Comparison of ENCODE assay signal across 28 cellular contexts in the genomic region with DNA sequence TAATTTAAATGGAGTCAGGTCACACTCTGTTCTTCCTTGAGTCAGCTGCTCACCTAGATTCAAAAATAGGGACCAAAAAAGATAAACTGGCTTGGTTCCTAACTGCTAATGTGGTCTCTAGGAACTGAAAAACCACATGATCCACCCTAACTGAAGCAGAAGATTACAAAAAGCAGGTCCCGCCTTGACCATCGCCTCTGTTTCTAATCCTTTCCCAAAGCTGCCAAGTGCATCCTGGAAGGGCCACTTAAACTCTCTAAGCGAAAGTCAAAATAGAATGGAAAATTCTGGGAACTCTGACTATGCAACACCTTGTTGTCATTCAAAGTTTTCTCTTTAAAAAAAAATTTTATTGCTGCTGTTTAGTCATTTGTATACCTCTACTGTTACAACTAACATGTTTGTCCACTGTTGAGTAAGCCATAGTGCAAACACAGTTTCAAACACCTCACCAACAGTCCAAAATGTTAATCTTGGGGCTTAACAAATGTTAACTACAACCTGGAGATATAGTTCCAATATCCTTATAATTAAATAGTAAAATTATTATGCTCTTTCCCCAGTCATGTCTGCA.
DNase-seq lines count a peak whose midpoint lies in the region; ATAC-seq and TF ChIP-seq lines count a peak whose summit lies in the region.
"Had no signal": no experiment of that assay in that cellular context is flagged by ENCODE, and none has a peak within 500 bp of the region (broad histone marks: within the 10 kb centered on the region; RNA-seq: fewer than 3 reads in every experiment).

No MANE protein-coding gene starts in this region.

- in situ Hi-C loops in GM13977 (cut with MboI; ENCODE audit: low pct_unique_long_range_greater_than_20kb, low sequenced_read_pairs, unreplicated experiment) = no loop called here

- H3K36me3 ChIP-seq in suprapubic skin (no peaks in the 10 kb centered on the region), SJCRH30 (no peaks in the 10 kb centered on the region)
- H3K36me3 ChIP-seq: BLaER1, brain microvascular endothelial cell, HAP-1, upper lobe of right lung had no signal

- H3K4me1 ChIP-seq in right cardiac atrium (ENCODE audit: control insufficient read depth, insufficient read depth, low read length) (peaks cover 6% of the 10 kb centered on the region), suprapubic skin (peaks cover 37% of the 10 kb centered on the region), SJCRH30 (peaks cover 20% of the 10 kb centered on the region)
- H3K4me1 ChIP-seq: HAP-1 had no signal

- H3K27ac ChIP-seq in coronary artery (peak overlapping the region; percentile 34 to 80), right cardiac atrium (ENCODE audit: low read length) (peak overlapping the region; percentile 30), suprapubic skin (peak overlapping the region; percentile 10), SJCRH30 (no peak overlapping the region)
- H3K27ac ChIP-seq: BLaER1, brain microvascular endothelial cell, upper lobe of right lung, VCaP had no signal

- WGBS in right cardiac atrium = 47% methylated on average over 3 of the region's 3 CpGs
- 54% methylated on average over 3 of the region's 3 CpGs for whole genome bisulfite sequencing in suprapubic skin

- intact Hi-C loops in right cardiac atrium (cut with DNase I) = loop anchor here in 1 of 4 donors (10.0 kb wide), 1 partner anchor 57 kb away; no protein-coding TSS in a partner anchor

- no peaks in the 10 kb centered on the region for H3K9me3 ChIP-seq in right cardiac atrium (ENCODE audit: control insufficient read depth, low read length)
- H3K9me3 ChIP-seq in suprapubic skin = no peaks in the 10 kb centered on the region
- 0 out of 2 replicates have a peak, but pooled peaks cover 3% of the 10 kb centered on the region for H3K9me3 ChIP-seq in SJCRH30 (replicated peaks)
- H3K9me3 ChIP-seq: BLaER1, HAP-1, SK-N-SH, upper lobe of right lung had no signal

- peak; percentile 11 for DNase-seq in MV-4-11 (lab: John Stamatoyannopoulos, UW)
- DNase-seq in coronary artery (ENCODE audit: low spot score) = no peak
- DNase-seq in right cardiac atrium = no peak
- DNase-seq in suprapubic skin (ENCODE audit: low spot score in 2 of 2) = no peak
- no peak for DNase-seq in GM13977 (ENCODE audit: low spot score)
- no peak for DNase-seq in SJCRH30
- no peak for DNase-seq in DMS114 treated with DMSO at 0.1 percent for 48 hours (lab: John Stamatoyannopoulos, UW; ENCODE audit: unreplicated experiment)
- DNase-seq: ACHN; activated CD4-positive, alpha-beta T cell treated with anti-CD3 and anti-CD28 coated beads for 48 hours; activated naive CD4-positive, alpha-beta T cell; activated T-cell treated with anti-CD3 and anti-CD28 coated beads, Interleukin-2, amount 50 U/mL, for 4 hours; brain microvascular endothelial cell; COR-L47; endodermal cell; Kasumi-1; naive B cell; NCI-H1048; NCI-H187; NCI-H2227 treated with DMSO at 0.1 percent for 48 hours; occipital lobe; RPMI8226; SK-N-SH; stimulated activated naive CD8-positive, alpha-beta T cell treated with anti-CD3 and anti-CD28 coated beads, Interleukin-15, amount 100 ng/mL, for 72 hours; T-helper 17 cell; upper lobe of right lung had no signal

- H3K27me3 ChIP-seq in right cardiac atrium (ENCODE audit: control insufficient read depth, insufficient read depth) (no peaks in the 10 kb centered on the region), suprapubic skin (no peaks in the 10 kb centered on the region), SJCRH30 (no peaks in the 10 kb centered on the region)
- H3K27me3 ChIP-seq: BLaER1, brain microvascular endothelial cell, upper lobe of right lung had no signal

- TF ChIP-seq CTCF in coronary artery (IDR thresholded peaks at IDR 0.05) (no peak), suprapubic skin (IDR thresholded peaks at IDR 0.05) (no peak), GM13977 (IDR thresholded peaks at IDR 0.05; ENCODE audit: extremely low read depth, insufficient read depth, missing control alignments) (no peak)

- no peak for ATAC-seq in right cardiac atrium
- ATAC-seq: activated T-cell treated with anti-CD3 and anti-CD28 coated beads, Interleukin-2, amount 50 U/mL, for 4 hours; stimulated activated naive CD8-positive, alpha-beta T cell treated with anti-CD3 and anti-CD28 coated beads, Interleukin-15, amount 100 ng/mL, for 72 hours; T-helper 17 cell; upper lobe of right lung had no signal

- no peak for TF ChIP-seq POLR2A in suprapubic skin (IDR thresholded peaks at IDR 0.05)

- no peak for TF ChIP-seq EP300 in suprapubic skin (IDR thresholded peaks at IDR 0.05)

- H3K4me3 ChIP-seq in coronary artery = no peak overlapping the region
- no peak overlapping the region for H3K4me3 ChIP-seq in right cardiac atrium (ENCODE audit: low read length)
- no peak overlapping the region for H3K4me3 ChIP-seq in suprapubic skin
- no peak overlapping the region for H3K4me3 ChIP-seq in SJCRH30
- H3K4me3 ChIP-seq: BLaER1, HAP-1, upper lobe of right lung had no signal
